20 cellular contexts compared by ENCODE assay signal in the genomic region with DNA sequence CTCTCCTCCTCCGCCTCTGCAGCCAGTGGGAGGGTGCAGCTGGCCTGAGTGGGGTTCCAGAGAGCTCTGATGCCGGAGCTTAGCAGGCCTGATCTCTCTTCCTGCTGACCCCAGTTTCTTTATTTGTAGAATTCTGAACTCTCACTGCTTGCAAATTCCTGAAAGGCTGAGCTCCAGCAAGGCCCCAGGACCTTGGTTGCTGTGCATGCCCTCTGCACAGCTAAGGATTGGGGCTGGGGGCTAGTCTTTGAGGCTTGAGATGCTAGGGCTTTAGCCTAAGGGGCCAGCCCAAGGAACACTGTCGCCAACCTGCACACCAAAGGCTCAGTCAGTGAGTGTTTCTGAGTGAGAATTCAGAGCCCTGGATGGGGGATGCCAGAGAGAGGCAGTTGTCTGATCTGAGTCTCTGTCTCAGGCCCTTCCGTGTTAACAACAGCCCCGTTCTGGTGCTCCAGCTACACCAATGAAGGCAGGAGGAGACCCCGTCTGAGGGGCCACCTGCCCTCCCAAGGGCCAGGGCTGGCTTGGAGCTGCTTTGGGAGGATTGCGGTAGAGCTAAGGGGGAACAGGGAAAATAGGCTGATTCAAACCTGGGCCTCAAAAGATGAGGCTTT.
DNase-seq lines count a peak whose midpoint lies in the region; ATAC-seq and TF ChIP-seq lines count a peak whose summit lies in the region.
"Had no signal": no experiment of that assay in that cellular context is flagged by ENCODE, and none has a peak within 500 bp of the region (broad histone marks: within the 10 kb centered on the region; RNA-seq: fewer than 3 reads in every experiment).

No MANE protein-coding gene starts in this region.

- H3K27me3 ChIP-seq in RWPE2 (ENCODE audit: insufficient read depth, poor library complexity, severe bottlenecking) (no peaks in the 10 kb centered on the region), neural progenitor cell (no peaks in the 10 kb centered on the region), spleen (replicated peaks in 1 of 7) (no peaks in the 10 kb centered on the region), brain microvascular endothelial cell (replicated peaks) (no peaks in the 10 kb centered on the region)
- H3K27me3 ChIP-seq in CD8-positive, alpha-beta T cell (ENCODE audit: insufficient read depth, low read length): no peaks in the 10 kb centered on the region
- H3K27me3 ChIP-seq: BLaER1 had no signal

- intact Hi-C loops in spleen (cut with DNase I; ENCODE audit: low total_unique reads): no loop called here
- intact Hi-C loops in CD8-positive, alpha-beta T cell (cut with DNase I, micrococcal nuclease): no loop called here

- no peak overlapping the region for H3K9ac ChIP-seq in neural progenitor cell
- H3K9ac ChIP-seq: BLaER1 had no signal

- H3K9me3 Mint-ChIP-seq in chondrocyte (ENCODE audit: low read depth) (no peaks in the 10 kb centered on the region), neural progenitor cell (no peaks in the 10 kb centered on the region)
- H3K9me3 Mint-ChIP-seq in CD8-positive, alpha-beta T cell: no peaks in the 10 kb centered on the region
- H3K9me3 Mint-ChIP-seq: CD4-positive, CD25-positive, alpha-beta regulatory T cell; GM23338; H9 had no signal

- 78 to 94% (median 88%) methylated on average over 7 of the region's 7 CpGs for WGBS in spleen, 5 donors

- H3K27ac Mint-ChIP-seq in chondrocyte (ENCODE audit: unreplicated experiment) (no peak overlapping the region), neural progenitor cell (peak overlapping the region; percentile 8)
- H3K27ac Mint-ChIP-seq in CD8-positive, alpha-beta T cell: no peak overlapping the region
- H3K27ac Mint-ChIP-seq: B cell; CD4-positive, CD25-positive, alpha-beta regulatory T cell; CD8-positive, alpha-beta memory T cell had no signal

- no peaks in the 10 kb centered on the region for H4K20me1 ChIP-seq in neural progenitor cell (ENCODE audit: low read depth)
- H4K20me1 ChIP-seq: BLaER1 had no signal

- POLR2A ChIA-PET in CD8-positive, alpha-beta T cell (lab: Charles Lee): no interaction called here

- no peak overlapping the region for H3K4me3 Mint-ChIP-seq in chondrocyte (ENCODE audit: unreplicated experiment)
- H3K4me3 Mint-ChIP-seq in neural progenitor cell: no peak overlapping the region
- H3K4me3 Mint-ChIP-seq in CD8-positive, alpha-beta T cell: no peak overlapping the region
- H3K4me3 Mint-ChIP-seq: B cell; CD4-positive, CD25-positive, alpha-beta regulatory T cell; CD8-positive, alpha-beta memory T cell; GM23338; H9 had no signal

- H3K4me3 ChIP-seq in RWPE2 (ENCODE audit: severe bottlenecking) (no peak overlapping the region), neural progenitor cell (no peak overlapping the region), spleen (no peak overlapping the region), brain microvascular endothelial cell (ENCODE audit: low read depth, low read length) (no peak overlapping the region)
- no peak overlapping the region for H3K4me3 ChIP-seq in CD8-positive, alpha-beta T cell (ENCODE audit: low read depth, low read length)
- H3K4me3 ChIP-seq: BLaER1, GM12878, GM23338 had no signal

- no peaks in the 10 kb centered on the region for H3F3A ChIP-seq in neural progenitor cell (ENCODE audit: low read depth)

- H3K79me2 ChIP-seq in neural progenitor cell (ENCODE audit: low read depth): no peaks in the 10 kb centered on the region

- H3K4me2 ChIP-seq in neural progenitor cell: peak overlapping the region; percentile 27
- H3K4me2 ChIP-seq: BLaER1, GM23338 had no signal

- CTCF ChIA-PET in CD8-positive, alpha-beta T cell (lab: Charles Lee): no interaction called here

- no peak for TF ChIP-seq CTCF in RWPE2 (IDR thresholded peaks at IDR 0.05; ENCODE audit: poor library complexity, severe bottlenecking)
- TF ChIP-seq CTCF in chondrocyte (IDR thresholded peaks at IDR 0.05): no peak
- TF ChIP-seq CTCF in neural progenitor cell (IDR thresholded peaks at IDR 0.05): no peak
- no peak for TF ChIP-seq CTCF in spleen (IDR thresholded peaks at IDR 0.05 in 8 of 11, conservative IDR thresholded peaks at IDR 0.05 in 3 of 11)
- TF ChIP-seq CTCF in CD8-positive, alpha-beta T cell (IDR thresholded peaks at IDR 0.05): no peak
- TF ChIP-seq CTCF in brain microvascular endothelial cell (IDR thresholded peaks at IDR 0.05; ENCODE audit: low read depth, low read length, missing control alignments): no peak

- H3K27ac ChIP-seq in RWPE2 (ENCODE audit: poor library complexity, severe bottlenecking): no peak overlapping the region
- H3K27ac ChIP-seq in neural progenitor cell: no peak overlapping the region
- no peak overlapping the region for H3K27ac ChIP-seq in spleen
- H3K27ac ChIP-seq in CD8-positive, alpha-beta T cell (ENCODE audit: low read depth, low read length): no peak overlapping the region
- H3K27ac ChIP-seq in brain microvascular endothelial cell: no peak overlapping the region
- H3K27ac ChIP-seq: BLaER1, C4-2B had no signal

- no peaks in the 10 kb centered on the region for H3K36me3 Mint-ChIP-seq in chondrocyte (ENCODE audit: low read depth)
- H3K36me3 Mint-ChIP-seq in neural progenitor cell: peaks cover 4% of the 10 kb centered on the region
- no peaks in the 10 kb centered on the region for H3K36me3 Mint-ChIP-seq in CD8-positive, alpha-beta T cell
- H3K36me3 Mint-ChIP-seq: CD4-positive, CD25-positive, alpha-beta regulatory T cell; CD8-positive, alpha-beta memory T cell had no signal

- H2AFZ ChIP-seq in neural progenitor cell (replicated peaks): no peak overlapping the region
- H2AFZ ChIP-seq: GM23338 had no signal

- peaks cover 5% of the 10 kb centered on the region for H3K27me3 Mint-ChIP-seq in chondrocyte (ENCODE audit: low read depth)
- no peaks in the 10 kb centered on the region for H3K27me3 Mint-ChIP-seq in neural progenitor cell (ENCODE audit: insufficient read depth, low read depth)
- H3K27me3 Mint-ChIP-seq in CD8-positive, alpha-beta T cell (ENCODE audit: low read depth): no peaks in the 10 kb centered on the region
- H3K27me3 Mint-ChIP-seq: B cell; CD4-positive, CD25-positive, alpha-beta regulatory T cell had no signal

- in situ Hi-C loops in brain microvascular endothelial cell (cut with HindIII; ENCODE audit: low pct_ligation_motif_present, low sequenced_read_pairs): no loop called here

- H3K9me3 ChIP-seq in RWPE2 (ENCODE audit: severe bottlenecking) (no peaks in the 10 kb centered on the region), neural progenitor cell (ENCODE audit: low read depth) (no peaks in the 10 kb centered on the region), spleen (no peaks in the 10 kb centered on the region)
- H3K9me3 ChIP-seq in CD8-positive, alpha-beta T cell (ENCODE audit: low read length): no peaks in the 10 kb centered on the region
- H3K9me3 ChIP-seq: BLaER1 had no signal

- H3K4me1 ChIP-seq in RWPE2 (ENCODE audit: insufficient read depth, poor library complexity, severe bottlenecking) (no peaks in the 10 kb centered on the region), neural progenitor cell (peaks cover 7% of the 10 kb centered on the region), spleen (no peaks in the 10 kb centered on the region)
- H3K4me1 ChIP-seq in CD8-positive, alpha-beta T cell (ENCODE audit: insufficient read depth, low read length): no peaks in the 10 kb centered on the region
- H3K4me1 ChIP-seq: BLaER1 had no signal

- ATAC-seq in RWPE2 (ENCODE audit: low read depth) (no peak), HG03175 (IDR thresholded peaks at IDR 0.05; ENCODE audit: unreplicated experiment) (no peak)
- ATAC-seq in CD8-positive, alpha-beta T cell: no peak
- ATAC-seq: GM12878, GM23338, HCT116 had no signal

- peak; percentile 29 for DNase-seq in RWPE2 (ENCODE audit: low spot score)
- DNase-seq in chondrocyte (ENCODE audit: low spot score): peak; percentile 39
- no peak for DNase-seq in neural progenitor cell (ENCODE audit: low spot score)
- DNase-seq in spleen: peak; percentile 51
- DNase-seq in CD8-positive, alpha-beta T cell: no peak
- no peak for DNase-seq in brain microvascular endothelial cell
- DNase-seq: CD4-positive, CD25-positive, alpha-beta regulatory T cell; CD8-positive, alpha-beta memory T cell; DMS 273 treated with DMSO at 0.1 percent for 48 hours; DMS79; EL; GDM1; H9 had no signal

- H3K4me1 Mint-ChIP-seq in chondrocyte (ENCODE audit: low read depth) (no peaks in the 10 kb centered on the region), neural progenitor cell (peaks cover 6% of the 10 kb centered on the region)
- no peaks in the 10 kb centered on the region for H3K4me1 Mint-ChIP-seq in CD8-positive, alpha-beta T cell (ENCODE audit: low read depth)
- H3K4me1 Mint-ChIP-seq: B cell; CD4-positive, CD25-positive, alpha-beta regulatory T cell; CD8-positive, alpha-beta memory T cell had no signal

- H3K36me3 ChIP-seq in RWPE2 (ENCODE audit: low read depth) (no peaks in the 10 kb centered on the region), neural progenitor cell (no peaks in the 10 kb centered on the region), spleen (no peaks in the 10 kb centered on the region), brain microvascular endothelial cell (replicated peaks) (no peaks in the 10 kb centered on the region)
- no peaks in the 10 kb centered on the region for H3K36me3 ChIP-seq in CD8-positive, alpha-beta T cell (ENCODE audit: insufficient read depth, low read length)
- H3K36me3 ChIP-seq: BLaER1 had no signal

- no peak for TF ChIP-seq POLR2A in spleen (IDR thresholded peaks at IDR 0.05)

Comparison
In these comparisons a context has a peak if more than half of its experiments do, and no peak if none do; other contexts are left out.
1. DNase-seq: peak in RWPE2 (single experiment), chondrocyte (single experiment) and spleen (single experiment); none in neural progenitor cell (single experiment), CD8-positive, alpha-beta T cell (0 of 7) and brain microvascular endothelial cell (single experiment).